ENCODE assay signal across 8 cellular contexts in the genomic region with DNA sequence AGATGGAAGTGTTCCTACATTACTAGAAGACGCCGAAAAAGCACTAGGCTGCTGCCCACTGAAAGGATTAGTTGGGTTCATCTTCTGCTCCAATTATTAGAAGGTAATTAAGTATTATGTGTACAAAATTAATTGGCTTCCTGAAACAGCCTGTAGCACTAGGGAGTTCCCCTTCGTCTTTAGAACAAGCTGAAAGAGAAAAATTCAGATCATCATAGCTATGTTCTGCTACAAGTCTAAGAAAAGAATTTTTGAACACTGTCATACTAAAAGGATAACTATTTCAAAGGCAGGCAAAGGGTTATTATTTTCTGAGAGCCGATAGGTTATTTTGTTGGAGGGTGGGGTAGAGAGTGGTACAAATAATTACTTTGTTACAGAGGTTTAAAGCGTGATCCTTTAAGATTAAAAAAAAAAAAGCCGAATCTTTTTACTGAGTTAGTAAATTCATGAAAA. TPM values are rescaled to one million over a fixed set of nuclear protein-coding genes. Genes with fewer than 3 reads are reported as not detected.
A peak's percentile ranks its signal among the peaks of the same experiment; 100 is the strongest.
DNase-seq lines count a peak whose midpoint lies in the region; ATAC-seq and TF ChIP-seq lines count a peak whose summit lies in the region.

A gene (minus strand): TSS at position 406 of the 456 bp plus-strand sequence. CDS start 325 bp downstream, at position 81.

- TF ChIP-seq CTCF in fibroblast of villous mesenchyme (IDR thresholded peaks at IDR 0.05; ENCODE audit: insufficient read depth, low read depth, low read length) (no peak), osteocyte (IDR thresholded peaks at IDR 0.05) (no peak)

- no peaks in the 10 kb centered on the region for H3K9me3 Mint-ChIP-seq in osteocyte (ENCODE audit: unreplicated experiment)

- H3K27ac Mint-ChIP-seq in T-helper 17 cell (peak within 1 kb of the TSS; percentile 98), osteocyte (ENCODE audit: unreplicated experiment) (peak within 1 kb of the TSS; percentile 98)

- peaks cover 37% of the 10 kb centered on the region for H3K4me1 Mint-ChIP-seq in T-helper 17 cell
- peaks cover 44% of the 10 kb centered on the region for H3K4me1 Mint-ChIP-seq in osteocyte (ENCODE audit: unreplicated experiment)

- peak; percentile 15 for DNase-seq in GF-D8 (lab: John Stamatoyannopoulos, UW)
- no peak for DNase-seq in T-helper 17 cell
- no peak for DNase-seq in fibroblast of villous mesenchyme (ENCODE audit: low read depth)
- no peak for DNase-seq in osteocyte (ENCODE audit: extremely low spot score, unreplicated experiment)
- DNase-seq in stimulated activated CD4-positive, alpha-beta T cell treated with anti-CD3 and anti-CD28 coated beads, Interleukin-12 subunit alpha, Interleukin-12 subunit beta, amount 100 ng/mL, for 4 hours = no peak
- DNase-seq in epidermal melanocyte (ENCODE audit: insufficient read length, low spot score) = no peak
- DNase-seq in RKO (ENCODE audit: low spot score) = no peak
- no peak for DNase-seq in NCI-H226

- H3K27me3 Mint-ChIP-seq in T-helper 17 cell = no peaks in the 10 kb centered on the region
- H3K27me3 Mint-ChIP-seq in osteocyte (ENCODE audit: unreplicated experiment) = no peaks in the 10 kb centered on the region

- no peak for ATAC-seq in T-helper 17 cell

- H3K4me3 ChIP-seq in fibroblast of villous mesenchyme (ENCODE audit: low read depth, low read length) = peak within 1 kb of the TSS; percentile 79

- H3K9me3 ChIP-seq in T-helper 17 cell (ENCODE audit: control insufficient read depth, low read length, poor library complexity, severe bottlenecking) = no peaks in the 10 kb centered on the region

- H3K36me3 Mint-ChIP-seq in T-helper 17 cell (ENCODE audit: low read depth) = peaks cover 6% of the 10 kb centered on the region
- peaks cover 9% of the 10 kb centered on the region for H3K36me3 Mint-ChIP-seq in osteocyte (ENCODE audit: unreplicated experiment)

- H3K4me3 Mint-ChIP-seq in T-helper 17 cell (peak within 1 kb of the TSS; percentile 100), osteocyte (ENCODE audit: unreplicated experiment) (peak within 1 kb of the TSS; percentile 95)

RNA-seq across cellular contexts. Expression of the gene that starts here (rescaled TPM):
- total RNA-seq in T-helper 17 cell (100 to 1,000 TPM; 114 to 120 TPM), fibroblast of villous mesenchyme (60.9 and 67.6 TPM in 2 replicates), osteocyte (99.4 and 105 TPM in 2 replicates)
